Comparison of ENCODE assay signal across 27 cellular contexts in genomic region chr6:133796235-133796634, GRCh38.
"Had no signal": no experiment of that assay in that cellular context is flagged by ENCODE, and none has a peak within 500 bp of the region (broad histone marks: within the 10 kb centered on the region; RNA-seq: fewer than 3 reads in every experiment).

No MANE protein-coding gene starts in this region.

- H3K36me3 ChIP-seq: stomach, suprapubic skin, thoracic aorta, thyroid gland, tibial artery, tibial nerve, transverse colon, upper lobe of left lung, upper lobe of right lung, uterus, vagina had no signal

- H3K27ac ChIP-seq: stomach, suprapubic skin, testis, thyroid gland, tibial nerve, transverse colon, upper lobe of left lung, upper lobe of right lung, uterus, vagina had no signal

- DNase-seq: stimulated activated CD4-positive, alpha-beta T cell treated with anti-CD3 and anti-CD28 coated beads, Interleukin-2, amount 100 ng/mL, for 48 hours; stimulated activated CD4-positive, alpha-beta T cell treated with anti-CD3 and anti-CD28 coated beads, Interleukin-4, amount 100 ng/mL, for 1 hour; stimulated activated CD4-positive, alpha-beta T cell treated with anti-CD3 and anti-CD28 coated beads, Interleukin-4, amount 100 ng/mL, for 24 hours; stimulated activated CD4-positive, alpha-beta T cell treated with anti-CD3 and anti-CD28 coated beads, Interleukin-4, amount 100 ng/mL, for 4 hours; stimulated activated CD8-positive, alpha-beta memory T cell treated with anti-CD3 and anti-CD28 coated beads, Interleukin-4, amount 100 ng/mL, for 48 hours; stimulated activated naive B cell treated with anti-CD40 and anti-IgM and Interleukin-4, amounts not matched to agents 10 μg/mL and 1 μg/mL and 100 μg/mL, for 72 hours; stimulated activated naive CD4-positive, alpha-beta T cell; stimulated activated naive CD4-positive, alpha-beta T cell treated with Interleukin-2 at 50 U/mL for 16 hours; stimulated activated naive CD8-positive, alpha-beta T cell treated with anti-CD3 and anti-CD28 coated beads, Interleukin-15, amount 100 ng/mL, for 72 hours; stimulated activated naive CD8-positive, alpha-beta T cell treated with anti-CD3 and anti-CD28 coated beads, Interleukin-15, Interleukin-2, amounts not matched to agents 100 U/mL and 50 U/mL, for 24 hours; stomach; substantia nigra; testis; thyroid gland; tibial artery; transverse colon; trophoblast cell; upper lobe of left lung; upper lobe of right lung; uterus had no signal

- H3K4me1 ChIP-seq: stomach, suprapubic skin, testis, thyroid gland, tibial nerve, transverse colon, upper lobe of left lung, upper lobe of right lung, uterus, vagina had no signal

- H3K9me3 ChIP-seq: suprapubic skin, testis, thyroid gland, uterus, vagina had no signal

- ATAC-seq: stimulated activated effector memory CD8-positive, alpha-beta T cell treated with anti-CD3 and anti-CD28 coated beads, Interleukin-12 subunit alpha, Interleukin-12 subunit beta, amount 100 ng/mL, for 72 hours; stimulated activated memory B cell treated with anti-CD40 and anti-IgM and Interleukin-4, amounts not matched to agents 10 μg/mL and 1 μg/mL and 100 μg/mL, for 72 hours; stimulated activated naive B cell treated with anti-CD40 and anti-IgM and Interleukin-4, amounts not matched to agents 10 μg/mL and 1 μg/mL and 100 μg/mL, for 72 hours; stimulated activated naive CD8-positive, alpha-beta T cell treated with anti-CD3 and anti-CD28 coated beads, Interleukin-15, amount 100 ng/mL, for 72 hours; stimulated activated naive CD8-positive, alpha-beta T cell treated with anti-CD3 and anti-CD28 coated beads, Interleukin-15, Interleukin-2, amounts not matched to agents 100 U/mL and 50 U/mL, for 24 hours; upper lobe of right lung had no signal

- H3K4me3 ChIP-seq: stomach, suprapubic skin, testis, thoracic aorta, thyroid gland, tibial artery, tibial nerve, transverse colon, upper lobe of left lung, upper lobe of right lung, uterus, vagina had no signal

- H3K27me3 ChIP-seq: stomach, suprapubic skin, testis, thyroid gland, tibial artery, tibial nerve, transverse colon, upper lobe of left lung, upper lobe of right lung, uterus, vagina had no signal

- FAIRE-seq: urothelium cell line had no signal
